1 cellular context compared by ENCODE assay signal in genomic region chr10:22597142-22597541, GRCh38.
TF ChIP-seq lines count a peak whose summit lies in the region.

No MANE protein-coding gene starts in this region.

TF ChIP-seq in GM12878, 131 proteins besides CTCF, POLR2A, EP300 and RAD21 (continued from another document):
- peak; percentile 81 for TF ChIP-seq ZNF687 (IDR thresholded peaks at IDR 0.05)
- TF ChIP-seq RUNX3 (IDR thresholded peaks at IDR 0.05; ENCODE audit: low read length) = peak; percentile 46
